8 cellular contexts compared by ENCODE assay signal in the genomic region with DNA sequence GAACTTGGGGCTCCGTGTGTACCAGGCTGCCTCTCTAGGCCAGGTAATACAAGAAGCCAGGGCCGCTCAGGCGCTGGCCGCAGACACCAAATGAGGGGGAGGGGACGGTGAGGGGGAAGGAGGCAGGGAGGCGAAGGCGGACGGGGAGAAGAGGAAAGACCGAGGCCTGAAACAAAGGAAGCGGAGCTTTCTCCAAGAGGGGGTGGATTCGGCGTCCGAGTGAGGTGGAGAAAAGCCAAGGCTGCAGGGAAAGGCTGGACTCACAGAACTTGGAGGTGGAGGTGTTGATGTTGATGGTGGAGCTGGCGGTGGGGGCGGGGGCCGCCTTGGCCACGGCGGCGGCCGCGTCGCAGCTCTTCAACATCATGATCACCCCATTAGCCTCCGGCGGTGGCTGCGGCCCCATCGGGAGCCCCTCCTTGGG. TPM values are rescaled to one million over a fixed set of nuclear protein-coding genes. Genes with fewer than 3 reads are reported as not detected.
A peak's percentile ranks its signal among the peaks of the same experiment; 100 is the strongest.
DNase-seq lines count a peak whose midpoint lies in the region; ATAC-seq and TF ChIP-seq lines count a peak whose summit lies in the region.

No MANE protein-coding gene starts in this region.

- H3K27ac ChIP-seq in GM23338 (ENCODE audit: low read depth) = peak overlapping the region; percentile 94

- no peaks in the 10 kb centered on the region for H3K9me3 ChIP-seq in Loucy (ENCODE audit: insufficient read depth, low read depth, low read length)

- TF ChIP-seq CTCF in GM23338 (conservative IDR thresholded peaks at IDR 0.05; ENCODE audit: low read depth in 2 of 2) (no peak), Loucy (conservative IDR thresholded peaks at IDR 0.05; ENCODE audit: low read length) (no peak), mesothelial cell of epicardium (IDR thresholded peaks at IDR 0.05; ENCODE audit: unreplicated experiment) (no peak)

- peak overlapping the region; percentile 70 for H3K4me3 ChIP-seq in GM23338
- H3K4me3 ChIP-seq in Loucy (ENCODE audit: low read length, poor library complexity, severe bottlenecking) = peak overlapping the region; percentile 93

- H3K27me3 ChIP-seq in GM23338 (ENCODE audit: insufficient read depth) (peaks cover 7% of the 10 kb centered on the region; the same call in 1 of the 2 replicates), Loucy (ENCODE audit: insufficient read depth, low read length, poor library complexity, severe bottlenecking) (no peaks in the 10 kb centered on the region)

- DNase-seq in GDM1 (lab: John Stamatoyannopoulos, UW) (peak; percentile 18), GM23338 (ENCODE audit: low spot score) (peak; percentile 78), mesothelial cell of epicardium (ENCODE audit: low spot score in 2 of 2, unreplicated experiment in 2 of 2) (peak in 1 of 2 experiments; percentile 36), mesenteric fat pad (ENCODE audit: low spot score) (no peak)
- DNase-seq in activated CD4-positive, alpha-beta T cell treated with anti-CD3 and anti-CD28 coated beads, Interleukin-2, amount 50 U/mL, for 48 hours = peak; percentile 35 to 53
- peak in 2 of 3 experiments; percentile 11 to 25 for DNase-seq in effector memory CD8-positive, alpha-beta T cell

- H3K4me2 ChIP-seq in GM23338 (peak overlapping the region; percentile 91), Loucy (ENCODE audit: low read depth, low read length, poor library complexity, severe bottlenecking) (peak overlapping the region; percentile 85)

- H3K36me3 ChIP-seq in GM23338 (ENCODE audit: insufficient read depth) (no peaks in the 10 kb centered on the region), Loucy (ENCODE audit: insufficient read depth, low read length) (no peaks in the 10 kb centered on the region)

- H4K20me1 ChIP-seq in GM23338 (replicated peaks; ENCODE audit: insufficient read depth) = peaks cover 28% of the 10 kb centered on the region
- peaks cover 48% of the 10 kb centered on the region for H4K20me1 ChIP-seq in Loucy (ENCODE audit: insufficient read depth, low read length, poor library complexity, severe bottlenecking)

- H3K9me2 ChIP-seq in GM23338 (ENCODE audit: insufficient read depth) (no peaks in the 10 kb centered on the region), Loucy (replicated peaks; ENCODE audit: low read depth, low read length) (no peaks in the 10 kb centered on the region)

- peak; percentile 60 for ATAC-seq in GM23338
- peak; percentile 9 for ATAC-seq in effector memory CD8-positive, alpha-beta T cell (replicated peaks)

- H3K4me3 Mint-ChIP-seq in GM23338 (peak overlapping the region; percentile 98), mesothelial cell of epicardium (peak overlapping the region; percentile 97)
- peak overlapping the region; percentile 90 to 92 for H3K4me3 Mint-ChIP-seq in effector memory CD8-positive, alpha-beta T cell
- H3K4me3 Mint-ChIP-seq in stimulated activated naive CD8-positive, alpha-beta T cell treated with anti-CD3 and anti-CD28 coated beads, Interleukin-15, Interleukin-2, amounts not matched to agents 100 ng/mL and 50 ng/mL, for 24 hours = peak overlapping the region; percentile 93

- H3K36me3 Mint-ChIP-seq in GM23338 (ENCODE audit: low read depth) (peaks cover 7% of the 10 kb centered on the region; the same call in 1 of the 3 replicates), mesothelial cell of epicardium (peaks cover 10% of the 10 kb centered on the region)
- H3K36me3 Mint-ChIP-seq in effector memory CD8-positive, alpha-beta T cell (ENCODE audit: insufficient read depth) = peaks cover 25% of the 10 kb centered on the region
- peaks cover 7% of the 10 kb centered on the region for H3K36me3 Mint-ChIP-seq in stimulated activated naive CD8-positive, alpha-beta T cell treated with anti-CD3 and anti-CD28 coated beads, Interleukin-15, Interleukin-2, amounts not matched to agents 100 ng/mL and 50 ng/mL, for 24 hours (ENCODE audit: low read depth)

- H3K79me2 ChIP-seq in GM23338 (replicated peaks; ENCODE audit: insufficient read depth) (peaks cover 53% of the 10 kb centered on the region), Loucy (ENCODE audit: insufficient read depth, low read length) (peaks cover 51% of the 10 kb centered on the region)

- H3K9ac ChIP-seq in Loucy (ENCODE audit: low read depth, low read length, poor library complexity, severe bottlenecking) = peak overlapping the region; percentile 89

- H3K4me1 Mint-ChIP-seq in GM23338 = peaks cover 12% of the 10 kb centered on the region
- peaks cover 27 to 48% of the 10 kb centered on the region in 2 donors for H3K4me1 Mint-ChIP-seq in effector memory CD8-positive, alpha-beta T cell (ENCODE audit: low read depth in 2 of 2)
- H3K4me1 Mint-ChIP-seq in mesothelial cell of epicardium = peaks cover 25% of the 10 kb centered on the region
- peaks cover 35% of the 10 kb centered on the region for H3K4me1 Mint-ChIP-seq in stimulated activated naive CD8-positive, alpha-beta T cell treated with anti-CD3 and anti-CD28 coated beads, Interleukin-15, Interleukin-2, amounts not matched to agents 100 ng/mL and 50 ng/mL, for 24 hours (ENCODE audit: low read depth)

- H2AFZ ChIP-seq in GM23338 = no peak overlapping the region
- peak overlapping the region; percentile 80; the same call in 1 of the 2 replicates for H2AFZ ChIP-seq in Loucy (ENCODE audit: low read length)

- peak overlapping the region; percentile 99 for H3K27ac Mint-ChIP-seq in GM23338
- H3K27ac Mint-ChIP-seq in effector memory CD8-positive, alpha-beta T cell = peak overlapping the region; percentile 91 to 94
- peak overlapping the region; percentile 98 for H3K27ac Mint-ChIP-seq in mesothelial cell of epicardium
- peak overlapping the region; percentile 83 for H3K27ac Mint-ChIP-seq in stimulated activated naive CD8-positive, alpha-beta T cell treated with anti-CD3 and anti-CD28 coated beads, Interleukin-15, Interleukin-2, amounts not matched to agents 100 ng/mL and 50 ng/mL, for 24 hours

- H3K9me3 Mint-ChIP-seq in GM23338 (no peaks in the 10 kb centered on the region), mesothelial cell of epicardium (peaks cover 3% of the 10 kb centered on the region)
- H3K9me3 Mint-ChIP-seq in effector memory CD8-positive, alpha-beta T cell = no peaks in the 10 kb centered on the region
- H3K9me3 Mint-ChIP-seq in stimulated activated naive CD8-positive, alpha-beta T cell treated with anti-CD3 and anti-CD28 coated beads, Interleukin-15, Interleukin-2, amounts not matched to agents 100 ng/mL and 50 ng/mL, for 24 hours = no peaks in the 10 kb centered on the region

- peaks cover 11% of the 10 kb centered on the region for H3K4me1 ChIP-seq in GM23338 (ENCODE audit: insufficient read depth)
- H3K4me1 ChIP-seq in Loucy (ENCODE audit: insufficient read depth, low read length, poor library complexity, severe bottlenecking) = peaks cover 41% of the 10 kb centered on the region

- H3K27me3 Mint-ChIP-seq in GM23338 (ENCODE audit: insufficient read depth, low read depth, poor library complexity) (peaks cover 19% of the 10 kb centered on the region), mesothelial cell of epicardium (ENCODE audit: low read depth) (peaks cover 2% of the 10 kb centered on the region)
- no peaks in the 10 kb centered on the region for H3K27me3 Mint-ChIP-seq in effector memory CD8-positive, alpha-beta T cell
- H3K27me3 Mint-ChIP-seq in stimulated activated naive CD8-positive, alpha-beta T cell treated with anti-CD3 and anti-CD28 coated beads, Interleukin-15, Interleukin-2, amounts not matched to agents 100 ng/mL and 50 ng/mL, for 24 hours = no peaks in the 10 kb centered on the region

- H3F3A ChIP-seq in GM23338 (replicated peaks; ENCODE audit: low read depth) = no peaks in the 10 kb centered on the region
- no peaks in the 10 kb centered on the region for H3F3A ChIP-seq in Loucy (ENCODE audit: low read depth)

TF ChIP-seq in GM23338, 12 proteins besides CTCF, POLR2A, EP300 and RAD21:
- peak; percentile 82 for TF ChIP-seq CREB1 (CRISPR knock-in tag; IDR thresholded peaks at IDR 0.05; ENCODE audit: low read depth)
- TF ChIP-seq, protein P1, sequence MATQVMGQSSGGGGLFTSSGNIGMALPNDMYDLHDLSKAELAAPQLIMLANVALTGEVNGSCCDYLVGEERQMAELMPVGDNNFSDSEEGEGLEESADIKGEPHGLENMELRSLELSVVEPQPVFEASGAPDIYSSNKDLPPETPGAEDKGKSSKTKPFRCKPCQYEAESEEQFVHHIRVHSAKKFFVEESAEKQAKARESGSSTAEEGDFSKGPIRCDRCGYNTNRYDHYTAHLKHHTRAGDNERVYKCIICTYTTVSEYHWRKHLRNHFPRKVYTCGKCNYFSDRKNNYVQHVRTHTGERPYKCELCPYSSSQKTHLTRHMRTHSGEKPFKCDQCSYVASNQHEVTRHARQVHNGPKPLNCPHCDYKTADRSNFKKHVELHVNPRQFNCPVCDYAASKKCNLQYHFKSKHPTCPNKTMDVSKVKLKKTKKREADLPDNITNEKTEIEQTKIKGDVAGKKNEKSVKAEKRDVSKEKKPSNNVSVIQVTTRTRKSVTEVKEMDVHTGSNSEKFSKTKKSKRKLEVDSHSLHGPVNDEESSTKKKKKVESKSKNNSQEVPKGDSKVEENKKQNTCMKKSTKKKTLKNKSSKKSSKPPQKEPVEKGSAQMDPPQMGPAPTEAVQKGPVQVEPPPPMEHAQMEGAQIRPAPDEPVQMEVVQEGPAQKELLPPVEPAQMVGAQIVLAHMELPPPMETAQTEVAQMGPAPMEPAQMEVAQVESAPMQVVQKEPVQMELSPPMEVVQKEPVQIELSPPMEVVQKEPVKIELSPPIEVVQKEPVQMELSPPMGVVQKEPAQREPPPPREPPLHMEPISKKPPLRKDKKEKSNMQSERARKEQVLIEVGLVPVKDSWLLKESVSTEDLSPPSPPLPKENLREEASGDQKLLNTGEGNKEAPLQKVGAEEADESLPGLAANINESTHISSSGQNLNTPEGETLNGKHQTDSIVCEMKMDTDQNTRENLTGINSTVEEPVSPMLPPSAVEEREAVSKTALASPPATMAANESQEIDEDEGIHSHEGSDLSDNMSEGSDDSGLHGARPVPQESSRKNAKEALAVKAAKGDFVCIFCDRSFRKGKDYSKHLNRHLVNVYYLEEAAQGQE (IDR thresholded peaks at IDR 0.05; ENCODE audit: unreplicated experiment) = no peak

RNA-seq across cellular contexts. Expression of a gene that starts 0.6 kb away (rescaled TPM):
- 31.3 and 46.4 TPM in 2 replicates for total RNA-seq in GM23338 (2014; rRNA removed; shearing (Covaris generic))
- 47.2 and 59.4 TPM in 2 replicates for polyA plus RNA-seq in GM23338 (2016; fragmentation: Nextera tagmentation; extraction: Ambion mirVana)
- total RNA-seq in mesothelial cell of epicardium (63.7 to 65.0 TPM (median 63.9 TPM) in 3 replicates), mesenteric fat pad (54.8 TPM)
